ENCODE assay signal across 10 cellular contexts in the genomic region with DNA sequence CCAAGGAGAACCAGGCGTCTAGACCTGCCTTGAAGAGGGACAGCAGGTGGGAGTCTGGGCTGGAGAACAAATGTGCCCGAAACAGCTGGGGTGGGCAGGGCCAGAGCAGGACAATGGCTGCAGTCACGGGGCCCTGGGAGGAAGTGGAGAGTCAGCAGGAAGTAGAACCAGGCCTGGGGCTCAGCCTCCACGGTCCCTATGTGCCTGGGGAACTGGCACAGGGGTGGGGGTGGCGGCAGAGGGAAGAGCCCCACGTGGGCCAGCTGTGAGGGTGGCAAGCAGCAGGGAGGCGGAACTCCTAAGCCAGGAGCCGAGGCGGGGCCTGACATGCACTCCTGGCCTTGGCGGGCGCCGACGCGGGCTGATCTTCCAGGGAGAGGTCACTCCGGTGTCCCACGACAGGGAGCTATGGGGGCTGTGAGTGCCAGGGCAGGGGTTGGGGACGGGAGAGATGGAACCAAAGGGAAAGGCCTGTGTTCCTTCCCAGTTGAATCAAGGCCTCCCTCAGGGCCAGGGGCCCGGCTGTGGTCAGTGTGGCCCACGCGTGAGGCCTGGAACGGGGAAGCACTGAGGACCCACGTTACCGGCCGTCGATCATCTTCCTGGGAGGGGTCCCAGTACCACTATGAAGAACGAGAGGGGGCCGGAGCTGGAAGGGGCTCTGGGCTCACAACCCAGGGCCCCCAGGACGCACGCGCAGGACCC. TPM values are rescaled to one million over a fixed set of nuclear protein-coding genes. Genes with fewer than 3 reads are reported as not detected.
A peak's percentile ranks its signal among the peaks of the same experiment; 100 is the strongest.
DNase-seq lines count a peak whose midpoint lies in the region; ATAC-seq and TF ChIP-seq lines count a peak whose summit lies in the region.
"Had no signal": no experiment of that assay in that cellular context is flagged by ENCODE, and none has a peak within 500 bp of the region (broad histone marks: within the 10 kb centered on the region; RNA-seq: fewer than 3 reads in every experiment).

No MANE protein-coding gene starts in this region.

- peak overlapping the region; percentile 68 for H3K27ac ChIP-seq in neutrophil

- H3K36me3 ChIP-seq in neutrophil, result peaks cover 64% of the 10 kb centered on the region

- H3K36me3 Mint-ChIP-seq in T-helper 17 cell (ENCODE audit: low read depth), result no peaks in the 10 kb centered on the region

- H3K9me3 ChIP-seq in T-helper 17 cell (ENCODE audit: control insufficient read depth, low read length, poor library complexity, severe bottlenecking), result no peaks in the 10 kb centered on the region
- H3K9me3 ChIP-seq in neutrophil, result no peaks in the 10 kb centered on the region

- H3K4me3 ChIP-seq in neutrophil (ENCODE audit: low read depth in 1 of 2, low read length in 1 of 2), result no peak overlapping the region
- H3K4me3 ChIP-seq: smooth muscle cell had no signal

- no peak overlapping the region for H3K27ac Mint-ChIP-seq in T-helper 17 cell
- H3K27ac Mint-ChIP-seq: T-helper 1 cell treated with Interleukin-12 subunit alpha and Interleukin-12 subunit beta and Interleukin-4 antibody, amounts not matched to agents 30 μg/mL and 1 μg/mL, for 36 hours had no signal

- no peaks in the 10 kb centered on the region for H3K27me3 Mint-ChIP-seq in T-helper 17 cell

- TF ChIP-seq CTCF in neutrophil (IDR thresholded peaks at IDR 0.05), result no peak

- H3K4me3 Mint-ChIP-seq in T-helper 17 cell, result no peak overlapping the region
- H3K4me3 Mint-ChIP-seq: T-helper 1 cell treated with Interleukin-12 subunit alpha and Interleukin-12 subunit beta and Interleukin-4 antibody, amounts not matched to agents 30 μg/mL and 1 μg/mL, for 36 hours had no signal

- peak; percentile 80 for DNase-seq in Ammon's horn (ENCODE audit: low spot score)
- no peak for DNase-seq in T-helper 17 cell
- peak; percentile 93 for DNase-seq in Right ventricle myocardium inferior (ENCODE audit: missing footprints)
- no peak for DNase-seq in NCI-H510A treated with DMSO at 0.1 percent for 48 hours (lab: John Stamatoyannopoulos, UW)
- DNase-seq in stimulated activated CD4-positive, alpha-beta T cell treated with anti-CD3 and anti-CD28 coated beads, Interleukin-2, amount 100 ng/mL, for 24 hours, result no peak

- ATAC-seq in T-helper 17 cell (peak; percentile 63), Right ventricle myocardium inferior (peak; percentile 75), GM18867 (IDR thresholded peaks at IDR 0.05; ENCODE audit: unreplicated experiment) (no peak), HG02885 (IDR thresholded peaks at IDR 0.05; ENCODE audit: poor library complexity, unreplicated experiment) (no peak)

- H3K4me1 Mint-ChIP-seq in T-helper 17 cell, result peaks cover 8% of the 10 kb centered on the region

- peaks cover 17 to 18% of the 10 kb centered on the region in 2 experiments for H3K4me1 ChIP-seq in neutrophil (ENCODE audit: control insufficient read depth in 1 of 2, insufficient read depth in 1 of 2, low read depth in 1 of 2, low read length in 1 of 2)

- intact Hi-C loops in Right ventricle myocardium inferior (cut with DNase I), result no loop called here

- H3K27me3 ChIP-seq in neutrophil, result no peaks in the 10 kb centered on the region

RNA-seq across cellular contexts. Expression of gene TIMM22, which starts 42.7 kb away (rescaled TPM):
- total RNA-seq in T-helper 17 cell, result 1 to 10 TPM; 7.4 to 8.3 TPM
- total RNA-seq in Right ventricle myocardium inferior, result 17.3 TPM

Comparison
In these comparisons a context has a peak if more than half of its experiments do, and no peak if none do; other contexts are left out.
1. DNase-seq: peak in Ammon's horn (single experiment) and Right ventricle myocardium inferior (single experiment); none in T-helper 17 cell (0 of 3), NCI-H510A treated with DMSO at 0.1 percent for 48 hours (single experiment) and stimulated activated CD4-positive, alpha-beta T cell treated with anti-CD3 and anti-CD28 coated beads, Interleukin-2, amount 100 ng/mL, for 24 hours (0 of 2).
2. ATAC-seq: peak in T-helper 17 cell (single experiment) and Right ventricle myocardium inferior (single experiment); none in GM18867 (single experiment) and HG02885 (single experiment).